8 cellular contexts compared by ENCODE assay signal in the genomic region with DNA sequence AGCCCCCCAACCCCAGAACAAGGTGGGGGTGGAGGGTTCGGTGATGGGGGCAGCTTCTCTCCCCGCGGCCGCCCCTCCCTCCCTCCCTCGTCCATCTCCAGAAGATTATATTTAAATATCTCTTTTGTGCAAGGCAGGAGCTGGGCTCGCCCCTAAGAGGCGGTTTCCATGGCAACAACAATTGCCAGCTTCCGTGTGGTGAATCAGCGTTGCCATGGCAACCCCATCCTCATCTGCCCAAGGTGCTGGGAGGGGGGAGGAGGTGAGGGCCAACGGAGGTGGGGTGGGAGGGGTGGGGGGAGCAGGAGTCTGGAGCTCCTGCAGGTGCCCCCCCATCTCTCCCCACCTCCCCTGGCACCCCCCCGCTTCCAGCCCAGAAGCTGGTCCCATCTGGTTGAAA. TPM values are rescaled to one million over a fixed set of nuclear protein-coding genes. Genes with fewer than 3 reads are reported as not detected.
DNase-seq lines count a peak whose midpoint lies in the region; ATAC-seq and TF ChIP-seq lines count a peak whose summit lies in the region.

No MANE protein-coding gene starts in this region.

- H3K9me3 ChIP-seq in cardiac muscle cell (ENCODE audit: low read depth), result no peaks in the 10 kb centered on the region

- H3K27me3 ChIP-seq in cardiac muscle cell, result peaks cover 39% of the 10 kb centered on the region

- no peak overlapping the region for H3K4me3 ChIP-seq in cardiac muscle cell

- intact Hi-C loops in Right ventricle myocardium superior (cut with DNase I), result no loop called here

- peak; percentile 23 to 55 for DNase-seq in cardiac muscle cell (ENCODE audit: low read depth in 1 of 2, low spot score in 1 of 2)
- DNase-seq in Right ventricle myocardium superior, result no peak
- peak; percentile 53 for DNase-seq in RWPE1 (ENCODE audit: low spot score)
- peak; percentile 31 for DNase-seq in central memory CD4-positive, alpha-beta T cell
- DNase-seq in stimulated activated CD4-positive, alpha-beta T cell treated with anti-CD3 and anti-CD28 coated beads, Interleukin-2, amount 100 ng/mL, for 24 hours, result peak; percentile 53 to 62
- no peak for DNase-seq in SKM-1 treated with dmso at 0.1 percent for 144 hours (lab: John Stamatoyannopoulos, UW; ENCODE audit: unreplicated experiment)
- DNase-seq in SHP77 treated with DMSO at 0.1 percent for 48 hours (lab: John Stamatoyannopoulos, UW), result no peak
- no peak for DNase-seq in GOT3 (lab: John Stamatoyannopoulos, UW)

- H3K4me1 ChIP-seq in cardiac muscle cell (ENCODE audit: low read depth), result no peaks in the 10 kb centered on the region

- TF ChIP-seq CTCF in cardiac muscle cell (IDR thresholded peaks at IDR 0.05; ENCODE audit: low read depth, low read length) (no peak), RWPE1 (conservative IDR thresholded peaks at IDR 0.05; ENCODE audit: low read depth) (no peak)

- H3K27ac ChIP-seq in cardiac muscle cell (no peak overlapping the region), RWPE1 (no peak overlapping the region)

- CTCF ChIA-PET in RWPE1 (lab: Yijun Ruan, JAX), result interaction anchor here (0.6 kb wide), 2 partner anchors 34 to 60 kb away, joined by 3 to 4 read pairs; no protein-coding TSS in a partner anchor

- no peak for ATAC-seq in Right ventricle myocardium superior (ENCODE audit: poor library complexity)

- H3K36me3 ChIP-seq in cardiac muscle cell, result no peaks in the 10 kb centered on the region

- POLR2A ChIA-PET in RWPE1 (lab: Yijun Ruan, JAX; ENCODE audit: low non-redundant PET), result no interaction called here

RNA-seq across cellular contexts. Expression of a gene that starts 46.4 kb away (rescaled TPM):
- total RNA-seq in cardiac muscle cell (3.1 and 8.4 TPM in 2 replicates), Right ventricle myocardium superior (not detected)
- 4.5 and 7.2 TPM in 2 replicates for polyA plus RNA-seq in cardiac muscle cell

Comparison
In these comparisons a context has a peak if more than half of its experiments do, and no peak if none do; other contexts are left out.
1. DNase-seq: peak in cardiac muscle cell (2 of 2), RWPE1 (single experiment), central memory CD4-positive, alpha-beta T cell (single experiment) and stimulated activated CD4-positive, alpha-beta T cell treated with anti-CD3 and anti-CD28 coated beads, Interleukin-2, amount 100 ng/mL, for 24 hours (2 of 2); none in Right ventricle myocardium superior (single experiment), SKM-1 treated with dmso at 0.1 percent for 144 hours (single experiment), SHP77 treated with DMSO at 0.1 percent for 48 hours (single experiment) and GOT3 (single experiment).